9 cellular contexts compared by ENCODE assay signal in the genomic region with DNA sequence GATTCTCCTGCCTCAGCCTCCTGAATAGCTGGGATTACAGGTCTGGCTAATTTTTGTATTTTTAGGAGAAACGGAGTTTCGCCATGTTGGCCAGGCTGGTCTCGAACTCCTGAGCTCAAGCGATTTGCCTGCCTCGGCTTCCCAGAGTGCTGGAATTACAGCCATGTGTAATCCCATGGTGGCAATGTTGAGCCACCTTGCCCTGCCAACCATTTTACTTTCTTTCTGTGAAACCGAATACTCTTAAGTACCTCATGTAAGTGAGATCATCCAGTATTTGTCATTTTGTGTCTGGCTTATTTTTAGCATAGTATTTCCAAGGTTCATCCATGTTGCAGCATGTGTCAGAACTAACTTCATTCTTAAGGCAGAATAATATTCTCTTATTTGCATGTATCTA. TPM values are rescaled to one million over a fixed set of nuclear protein-coding genes. Genes with fewer than 3 reads are reported as not detected.
DNase-seq lines count a peak whose midpoint lies in the region; ATAC-seq and TF ChIP-seq lines count a peak whose summit lies in the region.
"Had no signal": no experiment of that assay in that cellular context is flagged by ENCODE, and none has a peak within 500 bp of the region (broad histone marks: within the 10 kb centered on the region; RNA-seq: fewer than 3 reads in every experiment).

No MANE protein-coding gene starts in this region.

- DNase-seq in NCI-H510A treated with DMSO at 0.1 percent for 48 hours (lab: John Stamatoyannopoulos, UW) (peak; percentile 55), NCI-H510A (lab: John Stamatoyannopoulos, UW) (no peak), right cardiac atrium (peak in 1 of 3 donors; percentile 24), substantia nigra (lab: John Stamatoyannopoulos, UW) (no peak), NCI-H1048 (lab: John Stamatoyannopoulos, UW) (no peak), HuH-7.5 (ENCODE audit: low spot score) (no peak)

- intact Hi-C loops in right cardiac atrium (cut with DNase I): no loop called here

- H3K27ac ChIP-seq in VCaP (peak overlapping the region; percentile 26), right cardiac atrium (ENCODE audit: low read length) (peak overlapping the region; percentile 96), substantia nigra (ENCODE audit: low read depth, low read length, poor library complexity, severe bottlenecking) (peak overlapping the region; percentile 76)
- H3K27ac ChIP-seq: neutrophil had no signal

- WGBS in right cardiac atrium: 75% methylated on average over 6 of the region's 6 CpGs

- peaks cover 41% of the 10 kb centered on the region for H3K4me1 ChIP-seq in right cardiac atrium (ENCODE audit: control insufficient read depth, insufficient read depth, low read length)

- no peak for ATAC-seq in right cardiac atrium
- ATAC-seq in GM19328 (IDR thresholded peaks at IDR 0.05; ENCODE audit: unreplicated experiment): no peak

- TF ChIP-seq CTCF in VCaP (conservative IDR thresholded peaks at IDR 0.05): no peak

- H3K9me3 ChIP-seq in right cardiac atrium (ENCODE audit: control insufficient read depth, low read length): no peaks in the 10 kb centered on the region
- H3K9me3 ChIP-seq: neutrophil had no signal

- H3K4me3 ChIP-seq in right cardiac atrium (ENCODE audit: low read length): no peak overlapping the region

- no peaks in the 10 kb centered on the region for H3K27me3 ChIP-seq in right cardiac atrium (ENCODE audit: control insufficient read depth, insufficient read depth)
- H3K27me3 ChIP-seq: neutrophil had no signal

RNA-seq across cellular contexts. Expression of gene PRRC2B, which starts 8.2 kb away (rescaled TPM):
- total RNA-seq in right cardiac atrium: 100 to 1,000 TPM; 137 to 175 (median 149) TPM
- 78.1 TPM for polyA plus RNA-seq in right cardiac atrium

Comparison
In these comparisons a context has a peak if more than half of its experiments do, and no peak if none do; other contexts are left out.
1. H3K27ac ChIP-seq: peak in every context shown above with its lines; median percentile 96 in right cardiac atrium; 76 in substantia nigra; 26 in VCaP.